ENCODE assay signal across 23 cellular contexts in the genomic region with DNA sequence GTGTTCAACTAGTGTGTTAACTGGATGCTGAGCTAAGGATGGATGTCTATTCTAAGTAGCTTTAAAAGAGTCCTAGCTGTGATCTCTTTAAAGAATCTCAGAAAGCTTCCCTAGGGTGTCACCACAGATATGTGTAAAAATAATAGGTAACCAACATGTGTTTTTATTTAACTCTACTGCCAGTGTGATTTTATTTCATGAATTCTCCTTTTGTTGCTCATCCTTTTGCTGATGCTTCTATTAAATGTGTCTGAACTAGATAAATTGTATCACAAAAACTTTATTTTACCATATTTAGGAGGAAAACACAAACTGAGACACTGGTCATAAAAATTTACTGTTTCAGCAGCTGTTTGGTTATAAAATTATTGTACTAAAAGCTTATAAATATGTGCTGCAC.
DNase-seq lines count a peak whose midpoint lies in the region; ATAC-seq and TF ChIP-seq lines count a peak whose summit lies in the region.
"Had no signal": no experiment of that assay in that cellular context is flagged by ENCODE, and none has a peak within 500 bp of the region (broad histone marks: within the 10 kb centered on the region; RNA-seq: fewer than 3 reads in every experiment).

No MANE protein-coding gene starts in this region.

- H2BK120ac ChIP-seq in IMR-90 (ENCODE audit: low read depth, low read length) = peak overlapping the region; percentile 35; the same call in 1 of the 2 replicates

- peak overlapping the region; percentile 37 for H2BK5ac ChIP-seq in IMR-90 (ENCODE audit: low read depth, low read length, poor library complexity, severe bottlenecking)

- peak overlapping the region; percentile 50; the same call in 1 of the 2 replicates for H3K18ac ChIP-seq in IMR-90 (ENCODE audit: low read depth, low read length)

- CTCF ChIA-PET in IMR-90 (lab: Yijun Ruan, JAX) = interaction anchor here (0.9 kb wide), 1 partner anchor 8 kb away, joined by 3 read pairs; no protein-coding TSS in a partner anchor

- no peak overlapping the region for H3K27ac ChIP-seq in IMR-90 (ENCODE audit: insufficient read depth, low read length)
- H3K27ac ChIP-seq: sigmoid colon had no signal

- H3K27ac Mint-ChIP-seq in stimulated activated naive CD8-positive, alpha-beta T cell treated with anti-CD3 and anti-CD28 coated beads, Interleukin-15, amount 100 ng/mL, for 72 hours = no peak overlapping the region
- H3K27ac Mint-ChIP-seq: activated CD4-positive, alpha-beta memory T cell treated with anti-CD3 and anti-CD28 coated beads for 36 hours; activated naive CD8-positive, alpha-beta T cell treated with anti-CD3 and anti-CD28 coated beads, Interleukin-2, amount 10 ng/mL, durations not matched to agents 7 days and 5 days; brain; H9; T-cell; type B pancreatic cell had no signal

- H3K4me1 ChIP-seq in IMR-90 (ENCODE audit: control insufficient read depth, insufficient read depth, low read length) = peaks cover 3% of the 10 kb centered on the region; the same call in 1 of the 2 replicates
- H3K4me1 ChIP-seq: sigmoid colon had no signal

- no peaks in the 10 kb centered on the region for H3K27me3 ChIP-seq in IMR-90 (ENCODE audit: control insufficient read depth, insufficient read depth, low read length)
- H3K27me3 ChIP-seq: sigmoid colon had no signal

- H2BK20ac ChIP-seq in IMR-90 (ENCODE audit: low read depth, low read length) = peak overlapping the region; percentile 76; the same call in 1 of the 2 replicates

- H3K4me3 ChIP-seq in IMR-90 (ENCODE audit: insufficient read depth, low read depth, low read length) (no peak overlapping the region), choroid plexus epithelial cell (ENCODE audit: low read depth, low read length) (no peak overlapping the region)
- H3K4me3 ChIP-seq: lung, sigmoid colon had no signal

- H3K27me3 Mint-ChIP-seq in stimulated activated naive CD8-positive, alpha-beta T cell treated with anti-CD3 and anti-CD28 coated beads, Interleukin-15, amount 100 ng/mL, for 72 hours = peaks cover 17% of the 10 kb centered on the region
- H3K27me3 Mint-ChIP-seq: type B pancreatic cell had no signal

- no peak overlapping the region for H3K9ac ChIP-seq in IMR-90 (ENCODE audit: low read depth, low read length)

- intact Hi-C loops in IMR-90 (cut with micrococcal nuclease) = no loop called here

- no peaks in the 10 kb centered on the region for H3K36me3 ChIP-seq in IMR-90 (ENCODE audit: control insufficient read depth, insufficient read depth, low read length)
- H3K36me3 ChIP-seq: sigmoid colon had no signal

- H3K23ac ChIP-seq in IMR-90 (ENCODE audit: low read depth, low read length) = no peak overlapping the region

- H3K4ac ChIP-seq in IMR-90 (ENCODE audit: low read depth, low read length) = no peak overlapping the region

- H3K14ac ChIP-seq in IMR-90 (replicated peaks; ENCODE audit: low read depth, low read length) = no peak overlapping the region

- in situ Hi-C loops in IMR-90 (cut with MboI; ENCODE audit: low sequenced_read_pairs) = no loop called here

- dilution Hi-C loops in IMR-90 (cut with HindIII; ENCODE audit: low sequenced_read_pairs, unreplicated experiment) = no loop called here

- H3K4me2 ChIP-seq in IMR-90 (ENCODE audit: low read depth, low read length) = no peak overlapping the region

- no peak for TF ChIP-seq POLR2A in IMR-90 (IDR thresholded peaks at IDR 0.05; ENCODE audit: low read depth, low read length)

- H3K56ac ChIP-seq in IMR-90 (ENCODE audit: extremely low read depth, insufficient read depth, low read length) = no peak overlapping the region

- POLR2A ChIA-PET in IMR-90 (lab: Charles Lee; ENCODE audit: unreplicated experiment) = interaction anchor here (0.6 kb wide), 1 partner anchor 90 kb away, joined by 4 read pairs; no protein-coding TSS in a partner anchor

- H4K91ac ChIP-seq in IMR-90 (ENCODE audit: insufficient read depth, low read depth, low read length) = no peak overlapping the region

- peaks cover 5% of the 10 kb centered on the region; the same call in 1 of the 2 replicates for H3K9me3 ChIP-seq in IMR-90 (ENCODE audit: control insufficient read depth, insufficient read depth, low read length)

- H3K4me1 Mint-ChIP-seq in stimulated activated naive CD8-positive, alpha-beta T cell treated with anti-CD3 and anti-CD28 coated beads, Interleukin-15, amount 100 ng/mL, for 72 hours = no peaks in the 10 kb centered on the region
- H3K4me1 Mint-ChIP-seq: activated naive CD8-positive, alpha-beta T cell treated with anti-CD3 and anti-CD28 coated beads, Interleukin-2, amount 10 ng/mL, durations not matched to agents 7 days and 5 days; T-cell had no signal

- H4K8ac ChIP-seq in IMR-90 (ENCODE audit: low read depth in 2 of 2, low read length in 2 of 2) = peak overlapping the region in 1 of 2 experiments; percentile 45; a peak in 1 of 4 replicates

- no peak overlapping the region for H2BK15ac ChIP-seq in IMR-90 (ENCODE audit: low read depth, low read length)

- H2AFZ ChIP-seq in IMR-90 (replicated peaks; ENCODE audit: low read length, poor library complexity) = no peak overlapping the region

- H4K20me1 ChIP-seq in IMR-90 (ENCODE audit: insufficient read depth, low read length) = no peaks in the 10 kb centered on the region

- no TSS peak for BruUV-seq in IMR-90 (replicated peaks; lab: Mats Ljungman, UMichigan)

- H3K9me3 Mint-ChIP-seq in stimulated activated naive CD8-positive, alpha-beta T cell treated with anti-CD3 and anti-CD28 coated beads, Interleukin-15, amount 100 ng/mL, for 72 hours = peaks cover 7 to 15% of the 10 kb centered on the region in 2 donors

- H2AK9ac ChIP-seq in IMR-90 (replicated peaks; ENCODE audit: low read depth, low read length, poor library complexity) = no peak overlapping the region

- H4K5ac ChIP-seq in IMR-90 (ENCODE audit: low read depth, low read length) = no peak overlapping the region; the same call in 1 of the 2 replicates

- TF ChIP-seq RAD21 in IMR-90 (IDR thresholded peaks at IDR 0.05; ENCODE audit: low read length) = no peak

- H3K9me1 ChIP-seq in IMR-90 (ENCODE audit: insufficient read depth, low read length) = no peaks in the 10 kb centered on the region

- peak; percentile 45 for DNase-seq in AG08395 (ENCODE audit: low spot score)
- peak; percentile 14 for DNase-seq in IMR-90
- peak; percentile 23 for DNase-seq in choroid plexus epithelial cell (ENCODE audit: low read depth)
- peak; percentile 17 for DNase-seq in kidney glomerular epithelial cell (lab: John Stamatoyannopoulos, UW)
- no peak for DNase-seq in HuH-7.5 (ENCODE audit: low spot score)
- DNase-seq in stimulated activated naive CD8-positive, alpha-beta T cell treated with anti-CD3 and anti-CD28 coated beads, Interleukin-15, amount 100 ng/mL, for 72 hours = no peak
- DNase-seq in activated naive CD4-positive, alpha-beta T cell treated with Interleukin-2 at 50 U/mL for 16 hours = no peak
- DNase-seq: activated CD4-positive, alpha-beta memory T cell treated with anti-CD3 and anti-CD28 coated beads for 36 hours; activated CD8-positive, alpha-beta memory T cell treated with anti-CD3 and anti-CD28 coated beads, Interleukin-2, amount 50 U/mL, for 48 hours; activated naive CD8-positive, alpha-beta T cell treated with anti-CD3 and anti-CD28 coated beads, Interleukin-2, amount 10 ng/mL, durations not matched to agents 7 days and 5 days; C1 segment of cervical spinal cord; DMS79 treated with DMSO at 0.1 percent for 48 hours; H9; NCI-H2081 treated with DMSO at 0.1 percent for 48 hours; NCI-H446; sigmoid colon; T-cell had no signal

- H3K4me3 Mint-ChIP-seq in stimulated activated naive CD8-positive, alpha-beta T cell treated with anti-CD3 and anti-CD28 coated beads, Interleukin-15, amount 100 ng/mL, for 72 hours = no peak overlapping the region
- H3K4me3 Mint-ChIP-seq: activated CD4-positive, alpha-beta memory T cell treated with anti-CD3 and anti-CD28 coated beads for 36 hours; activated naive CD8-positive, alpha-beta T cell treated with anti-CD3 and anti-CD28 coated beads, Interleukin-2, amount 10 ng/mL, durations not matched to agents 7 days and 5 days; brain; H9; T-cell; type B pancreatic cell had no signal

- no peak overlapping the region for H2AK5ac ChIP-seq in IMR-90 (ENCODE audit: low read depth, low read length)

- H3K79me1 ChIP-seq in IMR-90 (ENCODE audit: low read depth in 1 of 2, low read length in 2 of 2) = no peaks in the 10 kb centered on the region

- no peak for ATAC-seq in IMR-90 (ENCODE audit: low read depth)
- ATAC-seq in stimulated activated naive CD8-positive, alpha-beta T cell treated with anti-CD3 and anti-CD28 coated beads, Interleukin-15, amount 100 ng/mL, for 72 hours = no peak
- ATAC-seq in HG03378 (IDR thresholded peaks at IDR 0.05; ENCODE audit: unreplicated experiment) = no peak
- ATAC-seq: activated CD4-positive, CD25-positive, alpha-beta regulatory T cell treated with anti-CD3 and anti-CD28 coated beads, Interleukin-2, amount 50 U/mL, for 24 hours; Right ventricle myocardium inferior; T-cell had no signal

- TF ChIP-seq CTCF in IMR-90 (conservative IDR thresholded peaks at IDR 0.05; ENCODE audit: low read depth, low read length) (no peak), choroid plexus epithelial cell (conservative IDR thresholded peaks at IDR 0.05; ENCODE audit: low read depth, low read length) (no peak)

TF ChIP-seq in IMR-90, 13 proteins besides CTCF, POLR2A, EP300 and RAD21:
- no peak for TF ChIP-seq CHD1 (IDR thresholded peaks at IDR 0.05; ENCODE audit: low read depth, low read length)
- TF ChIP-seq CEBPB (IDR thresholded peaks at IDR 0.05; ENCODE audit: low read depth, low read length) = no peak
- TF ChIP-seq, protein P1, sequence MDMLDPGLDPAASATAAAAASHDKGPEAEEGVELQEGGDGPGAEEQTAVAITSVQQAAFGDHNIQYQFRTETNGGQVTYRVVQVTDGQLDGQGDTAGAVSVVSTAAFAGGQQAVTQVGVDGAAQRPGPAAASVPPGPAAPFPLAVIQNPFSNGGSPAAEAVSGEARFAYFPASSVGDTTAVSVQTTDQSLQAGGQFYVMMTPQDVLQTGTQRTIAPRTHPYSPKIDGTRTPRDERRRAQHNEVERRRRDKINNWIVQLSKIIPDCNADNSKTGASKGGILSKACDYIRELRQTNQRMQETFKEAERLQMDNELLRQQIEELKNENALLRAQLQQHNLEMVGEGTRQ (IDR thresholded peaks at IDR 0.05; ENCODE audit: low read depth, low read length) = no peak

Comparison
In these comparisons a context has a peak if more than half of its experiments do, and no peak if none do; other contexts are left out.
1. DNase-seq: peak in AG08395 (single experiment), IMR-90 (single experiment), choroid plexus epithelial cell (single experiment) and kidney glomerular epithelial cell (single experiment); none in HuH-7.5 (single experiment), stimulated activated naive CD8-positive, alpha-beta T cell treated with anti-CD3 and anti-CD28 coated beads, Interleukin-15, amount 100 ng/mL, for 72 hours (0 of 2) and activated naive CD4-positive, alpha-beta T cell treated with Interleukin-2 at 50 U/mL for 16 hours (single experiment).